ENCODE assay signal across 2 cellular contexts in the genomic region with DNA sequence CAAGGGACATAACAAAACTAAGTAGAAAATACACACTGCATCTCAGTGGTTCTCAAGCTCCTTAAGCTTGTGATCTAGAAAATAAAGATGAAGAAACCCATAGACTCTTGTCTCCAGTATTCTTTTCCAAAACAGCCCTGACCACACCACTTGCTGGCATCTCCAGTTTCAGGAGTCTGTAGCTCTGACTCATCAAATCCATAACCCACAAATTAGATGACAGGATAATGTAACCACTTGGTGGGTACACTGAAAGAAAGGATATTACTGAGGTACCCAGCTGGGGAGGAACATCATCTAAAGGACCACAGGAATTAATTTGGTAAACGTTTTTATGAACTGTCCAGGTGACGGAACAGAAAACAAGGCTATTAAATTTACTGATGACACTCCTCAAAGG.
TF ChIP-seq lines count a peak whose summit lies in the region.

No MANE protein-coding gene starts in this region.

TF ChIP-seq in HCT116, 20 proteins besides CTCF, POLR2A, EP300 and RAD21 (continued from another document):
- TF ChIP-seq FOSL1 (IDR thresholded peaks at IDR 0.05; ENCODE audit: low read depth) (peak; percentile 39; the same call in 1 of the 2 replicates), JUND (IDR thresholded peaks at IDR 0.05) (peak; percentile 48), TCF7L2 (IDR thresholded peaks at IDR 0.05; ENCODE audit: borderline replicate concordance, extremely low read depth, insufficient read depth, insufficient read length) (no peak), ZFX (IDR thresholded peaks at IDR 0.05) (no peak), SP1 (IDR thresholded peaks at IDR 0.05; ENCODE audit: low read depth) (0 out of 2 replicates have a peak, but pooled peaks have one; percentile 10), POLR2AphosphoS5 (IDR thresholded peaks at IDR 0.05; ENCODE audit: low read depth, low read length) (no peak), CEBPB (IDR thresholded peaks at IDR 0.05; ENCODE audit: low read depth) (no peak), ELF1 (IDR thresholded peaks at IDR 0.05; ENCODE audit: borderline replicate concordance, low read depth) (no peak), ATF3 (IDR thresholded peaks at IDR 0.05) (no peak), CBX3 (IDR thresholded peaks at IDR 0.05; ENCODE audit: low read depth) (no peak), EZH2 (IDR thresholded peaks at IDR 0.05) (no peak), YY1 (IDR thresholded peaks at IDR 0.05; ENCODE audit: extremely low read depth, insufficient replicate concordance, low read depth, low read length) (no peak), ZBTB33 (IDR thresholded peaks at IDR 0.05; ENCODE audit: extremely low read depth, insufficient replicate concordance, low read length) (no peak)
- TF ChIP-seq, protein P1, sequence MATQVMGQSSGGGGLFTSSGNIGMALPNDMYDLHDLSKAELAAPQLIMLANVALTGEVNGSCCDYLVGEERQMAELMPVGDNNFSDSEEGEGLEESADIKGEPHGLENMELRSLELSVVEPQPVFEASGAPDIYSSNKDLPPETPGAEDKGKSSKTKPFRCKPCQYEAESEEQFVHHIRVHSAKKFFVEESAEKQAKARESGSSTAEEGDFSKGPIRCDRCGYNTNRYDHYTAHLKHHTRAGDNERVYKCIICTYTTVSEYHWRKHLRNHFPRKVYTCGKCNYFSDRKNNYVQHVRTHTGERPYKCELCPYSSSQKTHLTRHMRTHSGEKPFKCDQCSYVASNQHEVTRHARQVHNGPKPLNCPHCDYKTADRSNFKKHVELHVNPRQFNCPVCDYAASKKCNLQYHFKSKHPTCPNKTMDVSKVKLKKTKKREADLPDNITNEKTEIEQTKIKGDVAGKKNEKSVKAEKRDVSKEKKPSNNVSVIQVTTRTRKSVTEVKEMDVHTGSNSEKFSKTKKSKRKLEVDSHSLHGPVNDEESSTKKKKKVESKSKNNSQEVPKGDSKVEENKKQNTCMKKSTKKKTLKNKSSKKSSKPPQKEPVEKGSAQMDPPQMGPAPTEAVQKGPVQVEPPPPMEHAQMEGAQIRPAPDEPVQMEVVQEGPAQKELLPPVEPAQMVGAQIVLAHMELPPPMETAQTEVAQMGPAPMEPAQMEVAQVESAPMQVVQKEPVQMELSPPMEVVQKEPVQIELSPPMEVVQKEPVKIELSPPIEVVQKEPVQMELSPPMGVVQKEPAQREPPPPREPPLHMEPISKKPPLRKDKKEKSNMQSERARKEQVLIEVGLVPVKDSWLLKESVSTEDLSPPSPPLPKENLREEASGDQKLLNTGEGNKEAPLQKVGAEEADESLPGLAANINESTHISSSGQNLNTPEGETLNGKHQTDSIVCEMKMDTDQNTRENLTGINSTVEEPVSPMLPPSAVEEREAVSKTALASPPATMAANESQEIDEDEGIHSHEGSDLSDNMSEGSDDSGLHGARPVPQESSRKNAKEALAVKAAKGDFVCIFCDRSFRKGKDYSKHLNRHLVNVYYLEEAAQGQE (IDR thresholded peaks at IDR 0.05; ENCODE audit: low read depth) = no peak

TF ChIP-seq in SK-N-SH treated with all-trans-retinoic acid at 6 μM for 48 hours, 23 proteins besides CTCF, POLR2A, EP300 and RAD21:
- TF ChIP-seq CREB5 (CRISPR knock-in tag; IDR thresholded peaks at IDR 0.05; ENCODE audit: low read depth) (no peak), CSDC2 (CRISPR knock-in tag; IDR thresholded peaks at IDR 0.05) (no peak), ZFP3 (CRISPR knock-in tag; IDR thresholded peaks at IDR 0.05) (no peak), ISL1 (CRISPR knock-in tag; IDR thresholded peaks at IDR 0.05) (no peak), TOX (CRISPR knock-in tag; IDR thresholded peaks at IDR 0.05; ENCODE audit: borderline replicate concordance) (no peak), RARB (CRISPR knock-in tag; IDR thresholded peaks at IDR 0.05) (no peak), PPARA (CRISPR knock-in tag; IDR thresholded peaks at IDR 0.05; ENCODE audit: borderline replicate concordance) (no peak), ARNTL (CRISPR knock-in tag; IDR thresholded peaks at IDR 0.05; ENCODE audit: borderline replicate concordance, low read depth) (no peak), ZNF565 (CRISPR knock-in tag; conservative IDR thresholded peaks at IDR 0.05; ENCODE audit: low read depth) (no peak), SNAI2 (CRISPR knock-in tag; IDR thresholded peaks at IDR 0.05) (no peak), GLIS3 (CRISPR knock-in tag; IDR thresholded peaks at IDR 0.05) (no peak), ESRRG (CRISPR knock-in tag; IDR thresholded peaks at IDR 0.05) (no peak), ZNF70 (CRISPR knock-in tag; IDR thresholded peaks at IDR 0.05) (no peak), BACH2 (CRISPR knock-in tag; IDR thresholded peaks at IDR 0.05; ENCODE audit: borderline replicate concordance) (no peak), ZNF8 (CRISPR knock-in tag; IDR thresholded peaks at IDR 0.05) (no peak), ZC3H10 (CRISPR knock-in tag; IDR thresholded peaks at IDR 0.05) (no peak), PATZ1 (CRISPR knock-in tag; IDR thresholded peaks at IDR 0.05; ENCODE audit: borderline replicate concordance) (no peak), OSR1 (CRISPR knock-in tag; IDR thresholded peaks at IDR 0.05) (no peak)
- TF ChIP-seq, protein P2, sequence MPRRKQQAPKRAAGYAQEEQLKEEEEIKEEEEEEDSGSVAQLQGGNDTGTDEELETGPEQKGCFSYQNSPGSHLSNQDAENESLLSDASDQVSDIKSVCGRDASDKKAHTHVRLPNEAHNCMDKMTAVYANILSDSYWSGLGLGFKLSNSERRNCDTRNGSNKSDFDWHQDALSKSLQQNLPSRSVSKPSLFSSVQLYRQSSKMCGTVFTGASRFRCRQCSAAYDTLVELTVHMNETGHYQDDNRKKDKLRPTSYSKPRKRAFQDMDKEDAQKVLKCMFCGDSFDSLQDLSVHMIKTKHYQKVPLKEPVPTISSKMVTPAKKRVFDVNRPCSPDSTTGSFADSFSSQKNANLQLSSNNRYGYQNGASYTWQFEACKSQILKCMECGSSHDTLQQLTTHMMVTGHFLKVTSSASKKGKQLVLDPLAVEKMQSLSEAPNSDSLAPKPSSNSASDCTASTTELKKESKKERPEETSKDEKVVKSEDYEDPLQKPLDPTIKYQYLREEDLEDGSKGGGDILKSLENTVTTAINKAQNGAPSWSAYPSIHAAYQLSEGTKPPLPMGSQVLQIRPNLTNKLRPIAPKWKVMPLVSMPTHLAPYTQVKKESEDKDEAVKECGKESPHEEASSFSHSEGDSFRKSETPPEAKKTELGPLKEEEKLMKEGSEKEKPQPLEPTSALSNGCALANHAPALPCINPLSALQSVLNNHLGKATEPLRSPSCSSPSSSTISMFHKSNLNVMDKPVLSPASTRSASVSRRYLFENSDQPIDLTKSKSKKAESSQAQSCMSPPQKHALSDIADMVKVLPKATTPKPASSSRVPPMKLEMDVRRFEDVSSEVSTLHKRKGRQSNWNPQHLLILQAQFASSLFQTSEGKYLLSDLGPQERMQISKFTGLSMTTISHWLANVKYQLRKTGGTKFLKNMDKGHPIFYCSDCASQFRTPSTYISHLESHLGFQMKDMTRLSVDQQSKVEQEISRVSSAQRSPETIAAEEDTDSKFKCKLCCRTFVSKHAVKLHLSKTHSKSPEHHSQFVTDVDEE (CRISPR knock-in tag; IDR thresholded peaks at IDR 0.05) = no peak
- TF ChIP-seq, protein P3, sequence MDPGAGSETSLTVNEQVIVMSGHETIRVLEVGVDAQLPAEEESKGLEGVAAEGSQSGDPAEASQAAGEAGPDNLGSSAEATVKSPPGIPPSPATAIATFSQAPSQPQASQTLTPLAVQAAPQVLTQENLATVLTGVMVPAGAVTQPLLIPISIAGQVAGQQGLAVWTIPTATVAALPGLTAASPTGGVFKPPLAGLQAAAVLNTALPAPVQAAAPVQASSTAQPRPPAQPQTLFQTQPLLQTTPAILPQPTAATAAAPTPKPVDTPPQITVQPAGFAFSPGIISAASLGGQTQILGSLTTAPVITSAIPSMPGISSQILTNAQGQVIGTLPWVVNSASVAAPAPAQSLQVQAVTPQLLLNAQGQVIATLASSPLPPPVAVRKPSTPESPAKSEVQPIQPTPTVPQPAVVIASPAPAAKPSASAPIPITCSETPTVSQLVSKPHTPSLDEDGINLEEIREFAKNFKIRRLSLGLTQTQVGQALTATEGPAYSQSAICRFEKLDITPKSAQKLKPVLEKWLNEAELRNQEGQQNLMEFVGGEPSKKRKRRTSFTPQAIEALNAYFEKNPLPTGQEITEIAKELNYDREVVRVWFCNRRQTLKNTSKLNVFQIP (CRISPR knock-in tag; IDR thresholded peaks at IDR 0.05; ENCODE audit: borderline replicate concordance, low read depth) = no peak
TF ChIP-seq in SK-N-SH treated with all-trans-retinoic acid at 6 μM for 48 hours: peak in this region for 0.
